Comparison of ENCODE assay signal across 16 cellular contexts in genomic region chr2:181915096-181915495, GRCh38.
"Had no signal": no experiment of that assay in that cellular context is flagged by ENCODE, and none has a peak within 500 bp of the region (broad histone marks: within the 10 kb centered on the region; RNA-seq: fewer than 3 reads in every experiment).

No MANE protein-coding gene starts in this region.

- FAIRE-seq: bronchial epithelial cell, keratinocyte, urothelium cell line had no signal

- H3K4me3 Mint-ChIP-seq: activated CD8-positive, alpha-beta memory T cell treated with anti-CD3 and anti-CD28 coated beads, Interleukin-2, amount 10 ng/mL, durations not matched to agents 7 days and 5 days; activated naive CD8-positive, alpha-beta T cell; T-helper 2 cell treated with Interferon-gamma antibody and Interleukin-4, amounts not matched to agents 5 μg/mL and 100 μg/mL, for 36 hours had no signal

- H3K27me3 Mint-ChIP-seq: activated CD8-positive, alpha-beta memory T cell treated with anti-CD3 and anti-CD28 coated beads, Interleukin-2, amount 10 ng/mL, durations not matched to agents 7 days and 5 days; activated naive CD8-positive, alpha-beta T cell had no signal

- H3K4me3 ChIP-seq: stomach, thoracic aorta had no signal

- H3K27ac ChIP-seq: parathyroid adenoma, thoracic aorta had no signal

- H3K4me1 Mint-ChIP-seq: activated CD8-positive, alpha-beta memory T cell treated with anti-CD3 and anti-CD28 coated beads, Interleukin-2, amount 10 ng/mL, durations not matched to agents 7 days and 5 days had no signal

- H3K9me3 ChIP-seq: stomach, thoracic aorta had no signal

- ATAC-seq: activated CD8-positive, alpha-beta memory T cell treated with anti-CD3 and anti-CD28 coated beads, Interleukin-2, amount 10 ng/mL, durations not matched to agents 7 days and 5 days; left ventricle myocardium superior had no signal

- H2AFZ ChIP-seq: parathyroid adenoma had no signal

- H3K4me1 ChIP-seq: parathyroid adenoma had no signal

- H3K79me2 ChIP-seq: parathyroid adenoma had no signal

- H3K9me3 Mint-ChIP-seq: T-helper 2 cell treated with Interferon-gamma antibody and Interleukin-4, amounts not matched to agents 5 μg/mL and 100 μg/mL, for 36 hours had no signal

- H3K9ac ChIP-seq: parathyroid adenoma had no signal

- DNase-seq: activated CD4-positive, alpha-beta T cell treated with anti-CD3 and anti-CD28 coated beads, Interleukin-2, amount 50 U/mL, for 48 hours; activated CD4-positive, CD25-positive, alpha-beta regulatory T cell treated with anti-CD3 and anti-CD28 coated beads, Interleukin-2, amount 50 U/mL, for 72 hours; activated CD8-positive, alpha-beta memory T cell treated with anti-CD3 and anti-CD28 coated beads, Interleukin-2, amount 10 ng/mL, durations not matched to agents 7 days and 5 days; activated gamma-delta T cell; activated T-cell treated with anti-CD3 and anti-CD28 coated beads, Interleukin-2, amount 50 U/mL, for 48 hours; aorta; left ventricle myocardium superior; stimulated activated CD4-positive, alpha-beta T cell treated with anti-CD3 and anti-CD28 coated beads, Interleukin-4, amount 100 ng/mL, for 4 hours; stomach had no signal

- H3K27me3 ChIP-seq: stomach had no signal
